8 cellular contexts compared by ENCODE assay signal in the genomic region with DNA sequence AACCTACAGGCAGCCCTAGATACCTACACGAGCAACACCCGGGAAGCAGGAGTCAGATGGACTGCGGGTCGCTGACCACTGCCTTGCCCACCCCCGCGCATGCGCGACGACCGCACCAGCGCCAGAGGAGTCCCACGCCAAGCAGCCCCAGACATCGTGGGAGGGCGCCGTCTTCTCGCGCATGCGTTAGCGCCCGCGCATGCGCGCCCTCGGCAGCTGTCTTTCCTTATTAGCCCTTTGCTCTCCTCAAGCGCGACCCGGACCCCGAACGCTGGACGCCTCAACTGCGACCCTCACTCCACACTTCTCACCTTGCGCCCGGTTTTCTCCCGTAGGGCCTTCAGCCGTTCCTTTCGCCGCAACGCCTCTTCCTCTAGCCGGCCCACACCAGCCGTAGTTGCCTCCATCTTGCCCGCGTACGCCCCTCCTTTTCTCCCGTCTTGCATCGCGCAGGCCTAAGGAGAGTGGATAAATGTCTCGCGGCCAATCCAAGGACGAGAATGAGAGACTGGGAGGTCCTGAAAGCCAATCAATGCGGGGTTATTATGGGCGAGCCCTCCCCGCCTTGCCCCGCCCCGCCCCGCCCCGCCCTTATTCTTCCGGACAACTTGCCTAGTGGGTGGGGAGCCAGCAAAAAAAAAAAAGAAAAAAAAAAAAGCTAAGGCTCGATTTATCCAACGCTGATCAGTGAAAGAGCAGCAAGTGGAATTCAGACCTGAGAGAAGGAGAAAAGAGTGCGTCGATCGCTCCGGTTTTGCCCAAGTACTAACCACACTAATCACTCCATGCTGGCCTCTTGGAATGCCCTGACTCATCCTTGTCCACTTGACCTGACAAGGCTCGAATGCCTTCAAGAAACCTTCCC. TPM values are rescaled to one million over a fixed set of nuclear protein-coding genes. Genes with fewer than 3 reads are reported as not detected.
DNase-seq lines count a peak whose midpoint lies in the region; ATAC-seq, FAIRE-seq and TF ChIP-seq lines count a peak whose summit lies in the region.

Gene CCDC12, minus strand, starts transcription at position 420 of the 865 bp plus-strand sequence. Its CDS starts 13 bp downstream, at position 407.

- DNase-seq in MV-4-11 (lab: John Stamatoyannopoulos, UW) (peak; percentile 98), SK-MEL-5 (ENCODE audit: low read depth, low spot score) (peak; percentile 99), substantia nigra (lab: John Stamatoyannopoulos, UW) (peak; percentile 79 to 99 (median 96))
- DNase-seq in activated naive CD4-positive, alpha-beta T cell treated with anti-CD3 and anti-CD28 coated beads for 36 hours = peak; percentile 96

- no peaks in the 10 kb centered on the region for H3K27me3 ChIP-seq in gastroesophageal sphincter
- H3K27me3 ChIP-seq in neutrophil = no peaks in the 10 kb centered on the region

- H3K4me3 ChIP-seq in HEK293 (ENCODE audit: low read depth, low read length) (peak within 1 kb of the TSS; percentile 98), gastroesophageal sphincter (peak within 1 kb of the TSS; percentile 61 to 80), neutrophil (ENCODE audit: low read depth in 1 of 2, low read length in 1 of 2) (peak within 1 kb of the TSS; percentile 79 to 87)

- H3K36me3 ChIP-seq in HEK293 (ENCODE audit: control insufficient read depth in 2 of 2, insufficient read depth in 1 of 2, low read length in 2 of 2) (peaks cover 0 to 14% of the 10 kb centered on the region in 2 experiments; a peak in 1 of 3 replicates), gastroesophageal sphincter (no peaks in the 10 kb centered on the region), neutrophil (no peaks in the 10 kb centered on the region)

- CTCF ChIA-PET in HEK293 (lab: Yijun Ruan, JAX) = interaction anchor here (0.7 to 1.4 kb wide), 4 partner anchors 22 to 110 kb away, joined by 3 to 4 read pairs (median 4); no protein-coding TSS in a partner anchor
- CTCF ChIA-PET in activated naive CD4-positive, alpha-beta T cell treated with anti-CD3 and anti-CD28 coated beads for 36 hours (lab: Charles Lee) = no interaction called here

- peaks cover 18% of the 10 kb centered on the region for H3K36me3 Mint-ChIP-seq in activated naive CD4-positive, alpha-beta T cell treated with anti-CD3 and anti-CD28 coated beads for 36 hours (ENCODE audit: low read depth)

- peak; percentile 62 to 86 for TF ChIP-seq POLR2A in gastroesophageal sphincter (IDR thresholded peaks at IDR 0.05)

- peak; percentile 86 for FAIRE-seq in G401.6 (lab: Jason Lieb, UNC)

- no peaks in the 10 kb centered on the region for H3K9me3 Mint-ChIP-seq in activated naive CD4-positive, alpha-beta T cell treated with anti-CD3 and anti-CD28 coated beads for 36 hours

- intact Hi-C loops in activated naive CD4-positive, alpha-beta T cell treated with anti-CD3 and anti-CD28 coated beads for 36 hours (cut with micrococcal nuclease) = loop anchor here (1.0 to 10.0 kb wide), 5 partner anchors 17 to 1208 kb away; partner anchors contain the start of genes CDC25A, DHX30 and SMARCC1

- no peaks in the 10 kb centered on the region for H3K9me3 ChIP-seq in HEK293 (ENCODE audit: control insufficient read depth, insufficient read depth, low read depth, low read length)
- H3K9me3 ChIP-seq in gastroesophageal sphincter = no peaks in the 10 kb centered on the region
- no peaks in the 10 kb centered on the region for H3K9me3 ChIP-seq in neutrophil

- H3K4me1 Mint-ChIP-seq in activated naive CD4-positive, alpha-beta T cell treated with anti-CD3 and anti-CD28 coated beads for 36 hours (ENCODE audit: low read depth) = peaks cover 69% of the 10 kb centered on the region

- TF ChIP-seq EP300 in gastroesophageal sphincter (IDR thresholded peaks at IDR 0.05) = no peak

- in situ Hi-C loops in SK-MEL-5 (cut with HindIII; ENCODE audit: low pct_unique_long_range_greater_than_20kb, low sequenced_read_pairs) = no loop called here

- TF ChIP-seq CTCF in HEK293 (tag by site-specific recombination; IDR thresholded peaks at IDR 0.05) (no peak), gastroesophageal sphincter (IDR thresholded peaks at IDR 0.05) (peak in 1 of 4 experiments; percentile 12), neutrophil (IDR thresholded peaks at IDR 0.05) (peak; percentile 29)

- ATAC-seq in gastroesophageal sphincter = peak; percentile 91

- H3K4me1 ChIP-seq in HEK293 (ENCODE audit: control insufficient read depth, insufficient read depth, low read length) = no peaks in the 10 kb centered on the region
- H3K4me1 ChIP-seq in gastroesophageal sphincter = peaks cover 0 to 86% (median 40%) of the 10 kb centered on the region in 3 donors
- H3K4me1 ChIP-seq in neutrophil (ENCODE audit: control insufficient read depth in 1 of 2, insufficient read depth in 1 of 2, low read depth in 1 of 2, low read length in 1 of 2) = peaks cover 74 to 78% of the 10 kb centered on the region in 2 experiments

- H3K27ac ChIP-seq in HEK293 (ENCODE audit: extremely low read depth, low read depth, low read length) (peak within 1 kb of the TSS; percentile 3; the same call in 1 of the 2 replicates), gastroesophageal sphincter (peak within 1 kb of the TSS; percentile 71 to 97 (median 92)), neutrophil (peak within 1 kb of the TSS; percentile 87), substantia nigra (ENCODE audit: low read depth, low read length, poor library complexity, severe bottlenecking) (peak within 1 kb of the TSS; percentile 94)

- WGBS in gastroesophageal sphincter (ENCODE audit: low coverage in 1 of 2), 2 donors = 0% methylated on average over 18 to 44 of the region's 64 CpGs

- no peaks in the 10 kb centered on the region for H3K27me3 Mint-ChIP-seq in activated naive CD4-positive, alpha-beta T cell treated with anti-CD3 and anti-CD28 coated beads for 36 hours (ENCODE audit: low read depth)

- POLR2A ChIA-PET in HEK293 (lab: Yijun Ruan, JAX) = interaction anchor here (0.6 to 1.7 kb wide), 12 partner anchors 9 to 1801 kb away, joined by 3 to 9 read pairs (median 4); partner anchors contain the start of gene SETD2

- peak within 1 kb of the TSS; percentile 97 for H3K27ac Mint-ChIP-seq in activated naive CD4-positive, alpha-beta T cell treated with anti-CD3 and anti-CD28 coated beads for 36 hours

- H3K4me3 Mint-ChIP-seq in activated naive CD4-positive, alpha-beta T cell treated with anti-CD3 and anti-CD28 coated beads for 36 hours = peak within 1 kb of the TSS; percentile 97

TF ChIP-seq in HEK293, 187 proteins besides CTCF, POLR2A, EP300 and RAD21 (continues in another document):
- TF ChIP-seq, protein P1, sequence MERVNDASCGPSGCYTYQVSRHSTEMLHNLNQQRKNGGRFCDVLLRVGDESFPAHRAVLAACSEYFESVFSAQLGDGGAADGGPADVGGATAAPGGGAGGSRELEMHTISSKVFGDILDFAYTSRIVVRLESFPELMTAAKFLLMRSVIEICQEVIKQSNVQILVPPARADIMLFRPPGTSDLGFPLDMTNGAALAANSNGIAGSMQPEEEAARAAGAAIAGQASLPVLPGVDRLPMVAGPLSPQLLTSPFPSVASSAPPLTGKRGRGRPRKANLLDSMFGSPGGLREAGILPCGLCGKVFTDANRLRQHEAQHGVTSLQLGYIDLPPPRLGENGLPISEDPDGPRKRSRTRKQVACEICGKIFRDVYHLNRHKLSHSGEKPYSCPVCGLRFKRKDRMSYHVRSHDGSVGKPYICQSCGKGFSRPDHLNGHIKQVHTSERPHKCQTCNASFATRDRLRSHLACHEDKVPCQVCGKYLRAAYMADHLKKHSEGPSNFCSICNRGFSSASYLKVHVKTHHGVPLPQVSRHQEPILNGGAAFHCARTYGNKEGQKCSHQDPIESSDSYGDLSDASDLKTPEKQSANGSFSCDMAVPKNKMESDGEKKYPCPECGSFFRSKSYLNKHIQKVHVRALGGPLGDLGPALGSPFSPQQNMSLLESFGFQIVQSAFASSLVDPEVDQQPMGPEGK (tag by site-specific recombination; IDR thresholded peaks at IDR 0.05) = peak; percentile 52
- TF ChIP-seq ZBTB20 (tag by site-specific recombination; IDR thresholded peaks at IDR 0.05) (peak; percentile 21; the same call in 1 of the 2 replicates), ZNF843 (tag by site-specific recombination; IDR thresholded peaks at IDR 0.05) (peak; percentile 12; the same call in 1 of the 2 replicates), ZXDB (tag by site-specific recombination; IDR thresholded peaks at IDR 0.05) (peak; percentile 62; the same call in 1 of the 2 replicates), YY1 (tag by site-specific recombination; IDR thresholded peaks at IDR 0.05) (peak; percentile 69; the same call in 1 of the 2 replicates), KLF7 (tag by site-specific recombination; IDR thresholded peaks at IDR 0.05; ENCODE audit: borderline replicate concordance) (0 out of 2 replicates have a peak, but pooled peaks have one; percentile 39), SP2 (tag by site-specific recombination; IDR thresholded peaks at IDR 0.05) (peak; percentile 88), KLF17 (tag by site-specific recombination; IDR thresholded peaks at IDR 0.05) (peak; percentile 39; the same call in 1 of the 2 replicates), ZNF501 (tag by site-specific recombination; IDR thresholded peaks at IDR 0.05) (peak; percentile 77), SCRT1 (tag by site-specific recombination; IDR thresholded peaks at IDR 0.05; ENCODE audit: borderline replicate concordance) (peak; percentile 96)
- TF ChIP-seq, protein P2, sequence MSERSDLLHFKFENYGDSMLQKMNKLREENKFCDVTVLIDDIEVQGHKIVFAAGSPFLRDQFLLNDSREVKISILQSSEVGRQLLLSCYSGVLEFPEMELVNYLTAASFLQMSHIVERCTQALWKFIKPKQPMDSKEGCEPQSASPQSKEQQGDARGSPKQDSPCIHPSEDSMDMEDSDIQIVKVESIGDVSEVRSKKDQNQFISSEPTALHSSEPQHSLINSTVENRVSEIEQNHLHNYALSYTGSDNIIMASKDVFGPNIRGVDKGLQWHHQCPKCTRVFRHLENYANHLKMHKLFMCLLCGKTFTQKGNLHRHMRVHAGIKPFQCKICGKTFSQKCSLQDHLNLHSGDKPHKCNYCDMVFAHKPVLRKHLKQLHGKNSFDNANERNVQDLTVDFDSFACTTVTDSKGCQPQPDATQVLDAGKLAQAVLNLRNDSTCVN (tag by site-specific recombination; optimal IDR thresholded peaks at IDR 0.05) = peak; percentile 94

RNA-seq across cellular contexts. Expression of gene CCDC12, which starts in this region (rescaled TPM):
- total RNA-seq in SK-MEL-5 (2014; rRNA removed; shearing (Covaris generic)) = 21.5 and 24.6 TPM in 2 replicates
- polyA plus RNA-seq in SK-MEL-5 (2015; cell fraction: cytosol; rRNA removed) = 28.3 and 31.4 TPM in 2 replicates
- 21.1 and 24.3 TPM in 2 replicates for polyA plus RNA-seq in SK-MEL-5 (2015; cell fraction: nucleus; rRNA removed)
- total RNA-seq in activated naive CD4-positive, alpha-beta T cell treated with anti-CD3 and anti-CD28 coated beads for 36 hours = 10 to 100 TPM; 37.6 to 43.0 TPM
- 10 to 100 TPM; 14.3 to 52.2 (median 42.0) TPM for total RNA-seq in gastroesophageal sphincter

Comparison
In these comparisons a context has a peak if more than half of its experiments do, and no peak if none do; other contexts are left out.
1. Peak in every context shown above with its lines: DNase-seq, ATAC-seq, H3K4me3 ChIP-seq and H3K27ac ChIP-seq.
2. H3K27ac ChIP-seq: peak in every context shown above with its lines; median percentile 94 in substantia nigra; 92 in gastroesophageal sphincter; 87 in neutrophil; 3 in HEK293.